Comparison of ENCODE assay signal across 20 cellular contexts in the genomic region with DNA sequence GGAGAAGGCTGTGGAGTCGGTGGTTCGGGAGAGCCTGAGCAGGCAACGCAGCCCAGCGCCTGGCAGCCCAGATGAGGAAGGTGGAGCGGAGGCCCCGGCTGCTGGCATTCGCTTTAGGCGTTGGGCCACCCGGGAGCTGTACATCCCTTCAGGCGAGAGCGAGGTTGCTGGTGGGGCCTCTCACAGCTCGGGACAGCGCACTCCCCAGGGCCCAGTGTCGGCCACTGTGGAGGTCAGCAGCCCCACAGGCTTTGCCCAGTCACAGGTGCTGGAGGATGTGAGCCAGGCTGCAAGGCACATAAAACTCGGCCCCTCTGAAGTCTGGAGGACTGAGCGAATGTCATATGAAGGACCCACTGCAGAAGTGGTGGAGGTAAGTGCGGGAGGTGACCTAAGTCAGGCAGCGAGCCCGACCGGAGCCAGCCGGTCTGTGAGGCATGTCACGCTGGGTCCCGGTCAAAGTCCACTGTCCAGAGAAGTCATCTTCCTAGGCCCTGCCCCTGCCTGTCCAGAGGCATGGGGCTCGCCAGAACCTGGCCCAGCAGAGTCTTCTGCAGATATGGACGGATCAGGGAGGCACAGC. TPM values are rescaled to one million over a fixed set of nuclear protein-coding genes. Genes with fewer than 3 reads are reported as not detected.
A peak's percentile ranks its signal among the peaks of the same experiment; 100 is the strongest.
DNase-seq lines count a peak whose midpoint lies in the region; ATAC-seq and TF ChIP-seq lines count a peak whose summit lies in the region.
"Had no signal": no experiment of that assay in that cellular context is flagged by ENCODE, and none has a peak within 500 bp of the region (broad histone marks: within the 10 kb centered on the region; RNA-seq: fewer than 3 reads in every experiment).

No MANE protein-coding gene starts in this region.

- H3K36me3 ChIP-seq in right atrium auricular region: peaks cover 100% of the 10 kb centered on the region
- H3K36me3 ChIP-seq in neuronal stem cell (replicated peaks in 1 of 2; ENCODE audit: control insufficient read depth in 2 of 2, insufficient read depth in 2 of 2, low read length in 2 of 2): peaks cover 3 to 72% of the 10 kb centered on the region in 2 donors
- H3K36me3 ChIP-seq in aorta (ENCODE audit: control insufficient read depth in 1 of 2, insufficient read depth in 2 of 2, low read length in 1 of 2): peaks cover 2 to 3% of the 10 kb centered on the region in 2 donors
- H3K36me3 ChIP-seq: neural progenitor cell had no signal

- peak overlapping the region; percentile 6 for H2BK5ac ChIP-seq in neuronal stem cell (ENCODE audit: low read length)

- H2BK15ac ChIP-seq in neuronal stem cell (ENCODE audit: low read length): no peak overlapping the region

- H3K79me1 ChIP-seq in neuronal stem cell (ENCODE audit: low read depth, low read length): no peaks in the 10 kb centered on the region

- H3K4me3 ChIP-seq in right atrium auricular region (no peak overlapping the region), neuronal stem cell (ENCODE audit: low read length in 2 of 2) (no peak overlapping the region), aorta (ENCODE audit: low read length in 2 of 2) (no peak overlapping the region)
- H3K4me3 ChIP-seq: neural progenitor cell had no signal

- no peak overlapping the region for H3K14ac ChIP-seq in neuronal stem cell (ENCODE audit: low read length)

- peak overlapping the region; percentile 14 for H3K23ac ChIP-seq in neuronal stem cell (ENCODE audit: low read depth, low read length, poor library complexity)

- H3K4ac ChIP-seq in neuronal stem cell (ENCODE audit: low read length): no peak overlapping the region

- H2BK12ac ChIP-seq in neuronal stem cell (ENCODE audit: low read length): no peak overlapping the region

- DNase-seq in Right ventricle myocardium superior (no peak), right atrium auricular region (ENCODE audit: low spot score) (no peak), islet precursor cell (peak; percentile 48), neuronal stem cell (ENCODE audit: low spot score) (no peak), aorta (no peak), NCI-H1417 treated with DMSO at 0.1 percent for 48 hours (lab: John Stamatoyannopoulos, UW) (no peak)
- DNase-seq: activated CD4-positive, alpha-beta T cell treated with anti-CD3 and anti-CD28 coated beads, Interleukin-2, amount 50 U/mL, for 48 hours; activated CD8-positive, alpha-beta memory T cell treated with anti-CD3 and anti-CD28 coated beads, Interleukin-2, amount 50 U/mL, for 48 hours; activated naive CD8-positive, alpha-beta T cell treated with anti-CD3 and anti-CD28 coated beads, Interleukin-2, amount 50 U/mL, for 24 hours; BE2C; effector memory CD8-positive, alpha-beta T cell; NCI-H2107; NCI-H510A treated with DMSO at 0.1 percent for 48 hours; stimulated activated CD4-positive, alpha-beta T cell treated with anti-CD3 and anti-CD28 coated beads, Interleukin-4, amount 100 ng/mL, for 4 hours; trophoblast cell had no signal

- H3K9me3 ChIP-seq in right atrium auricular region: no peaks in the 10 kb centered on the region
- H3K9me3 ChIP-seq in neuronal stem cell (replicated peaks in 1 of 2; ENCODE audit: control insufficient read depth in 2 of 2, insufficient read depth in 1 of 2, low read depth in 1 of 2, low read length in 2 of 2): peaks cover 0 to 7% of the 10 kb centered on the region in 2 donors
- no peaks in the 10 kb centered on the region for H3K9me3 ChIP-seq in aorta (ENCODE audit: control insufficient read depth, low read length)
- H3K9me3 ChIP-seq: BE2C had no signal

- no peak overlapping the region for H3K18ac ChIP-seq in neuronal stem cell (ENCODE audit: low read length)

- no peak overlapping the region for H4K8ac ChIP-seq in neuronal stem cell (ENCODE audit: low read depth, low read length)

- TF ChIP-seq CTCF in right atrium auricular region (IDR thresholded peaks at IDR 0.05): no peak

- H3K9ac ChIP-seq in neuronal stem cell (ENCODE audit: low read depth, low read length, poor library complexity): no peak overlapping the region
- H3K9ac ChIP-seq: neural progenitor cell had no signal

- no peak overlapping the region for H4K91ac ChIP-seq in neuronal stem cell (ENCODE audit: low read depth, low read length, poor library complexity)

- peak overlapping the region; percentile 48 for H2AK5ac ChIP-seq in neuronal stem cell (ENCODE audit: low read depth, low read length)

- H3K4me2 ChIP-seq in neuronal stem cell (ENCODE audit: insufficient read depth, low read length, poor library complexity, severe bottlenecking): no peak overlapping the region
- H3K4me2 ChIP-seq: neural progenitor cell had no signal

- no CpG with 5 or more reads among the region's 25 CpGs for WGBS in neuronal stem cell (ENCODE audit: extremely low coverage in 2 of 2, insufficient read length in 2 of 2, insufficient replicate concordance in 1 of 2), 2 donors
- WGBS in aorta, 2 donors: 91 to 94% methylated on average over 25 of the region's 25 CpGs

- ATAC-seq in Right ventricle myocardium superior (ENCODE audit: poor library complexity) (peak; percentile 20), aorta (ENCODE audit: low FRiP score) (peak; percentile 5), HG03521 (IDR thresholded peaks at IDR 0.05; ENCODE audit: unreplicated experiment) (no peak), GM19395 (IDR thresholded peaks at IDR 0.05; ENCODE audit: unreplicated experiment) (no peak)
- ATAC-seq: activated naive CD8-positive, alpha-beta T cell treated with anti-CD3 and anti-CD28 coated beads, Interleukin-2, amount 50 U/mL, for 24 hours; effector memory CD8-positive, alpha-beta T cell had no signal

- intact Hi-C loops in Right ventricle myocardium superior (cut with DNase I): no loop called here
- intact Hi-C loops in aorta (cut with DNase I): no loop called here

- H3K4me1 ChIP-seq in right atrium auricular region: peaks cover 0 to 36% of the 10 kb centered on the region in 2 donors
- peaks cover 3 to 5% of the 10 kb centered on the region in 2 donors for H3K4me1 ChIP-seq in neuronal stem cell (ENCODE audit: control insufficient read depth in 2 of 2, insufficient read depth in 1 of 2, low read depth in 1 of 2, low read length in 2 of 2)
- no peaks in the 10 kb centered on the region for H3K4me1 ChIP-seq in aorta (ENCODE audit: control insufficient read depth in 1 of 2, insufficient read depth in 2 of 2, low read length in 2 of 2)
- H3K4me1 ChIP-seq: neural progenitor cell had no signal

- no peak overlapping the region for H2BK120ac ChIP-seq in neuronal stem cell (ENCODE audit: low read depth, low read length)

- no peak overlapping the region for H2AFZ ChIP-seq in neuronal stem cell (ENCODE audit: low read length)
- H2AFZ ChIP-seq: neural progenitor cell had no signal

- H3K27ac ChIP-seq in right atrium auricular region: no peak overlapping the region
- no peak overlapping the region for H3K27ac ChIP-seq in neuronal stem cell (replicated peaks; ENCODE audit: low read length)
- no peak overlapping the region for H3K27ac ChIP-seq in aorta (ENCODE audit: low read depth in 1 of 2, low read length in 2 of 2)
- H3K27ac ChIP-seq: HL-60, neural progenitor cell had no signal

- no peaks in the 10 kb centered on the region for H3K27me3 ChIP-seq in right atrium auricular region
- no peaks in the 10 kb centered on the region for H3K27me3 ChIP-seq in neuronal stem cell (ENCODE audit: control insufficient read depth in 3 of 3, insufficient read depth in 3 of 3, low read depth in 1 of 3, low read length in 3 of 3)
- no peaks in the 10 kb centered on the region for H3K27me3 ChIP-seq in aorta (ENCODE audit: control insufficient read depth in 1 of 2, insufficient read depth in 2 of 2, low read length in 1 of 2)
- H3K27me3 ChIP-seq: BE2C, neural progenitor cell had no signal

RNA-seq across cellular contexts. Expression of a gene that starts 26.7 kb away (rescaled TPM):
- total RNA-seq in Right ventricle myocardium superior (295 TPM), right atrium auricular region (100 to 1,000 TPM; 211 to 258 TPM), aorta (100 to 1,000 TPM in 1 of 2 donors, 10 to 100 TPM in 1; 81.9 to 103 TPM)
- polyA plus RNA-seq in neuronal stem cell (2013, experiment 1 of 2): 0.82 TPM
- polyA plus RNA-seq in neuronal stem cell (2013, experiment 2 of 2): 0.94 TPM
- 10 to 100 TPM; 42.6 to 45.7 TPM for polyA plus RNA-seq in aorta
- polyA plus RNA-seq: IgD-negative memory B cell had no signal

Comparison
In these comparisons a context has a peak if more than half of its experiments do, and no peak if none do; other contexts are left out.
1. ATAC-seq: peak in Right ventricle myocardium superior (single experiment) and aorta (single experiment); none in HG03521 (single experiment) and GM19395 (single experiment).